Comparison of ENCODE assay signal across 16 cellular contexts in the genomic region with DNA sequence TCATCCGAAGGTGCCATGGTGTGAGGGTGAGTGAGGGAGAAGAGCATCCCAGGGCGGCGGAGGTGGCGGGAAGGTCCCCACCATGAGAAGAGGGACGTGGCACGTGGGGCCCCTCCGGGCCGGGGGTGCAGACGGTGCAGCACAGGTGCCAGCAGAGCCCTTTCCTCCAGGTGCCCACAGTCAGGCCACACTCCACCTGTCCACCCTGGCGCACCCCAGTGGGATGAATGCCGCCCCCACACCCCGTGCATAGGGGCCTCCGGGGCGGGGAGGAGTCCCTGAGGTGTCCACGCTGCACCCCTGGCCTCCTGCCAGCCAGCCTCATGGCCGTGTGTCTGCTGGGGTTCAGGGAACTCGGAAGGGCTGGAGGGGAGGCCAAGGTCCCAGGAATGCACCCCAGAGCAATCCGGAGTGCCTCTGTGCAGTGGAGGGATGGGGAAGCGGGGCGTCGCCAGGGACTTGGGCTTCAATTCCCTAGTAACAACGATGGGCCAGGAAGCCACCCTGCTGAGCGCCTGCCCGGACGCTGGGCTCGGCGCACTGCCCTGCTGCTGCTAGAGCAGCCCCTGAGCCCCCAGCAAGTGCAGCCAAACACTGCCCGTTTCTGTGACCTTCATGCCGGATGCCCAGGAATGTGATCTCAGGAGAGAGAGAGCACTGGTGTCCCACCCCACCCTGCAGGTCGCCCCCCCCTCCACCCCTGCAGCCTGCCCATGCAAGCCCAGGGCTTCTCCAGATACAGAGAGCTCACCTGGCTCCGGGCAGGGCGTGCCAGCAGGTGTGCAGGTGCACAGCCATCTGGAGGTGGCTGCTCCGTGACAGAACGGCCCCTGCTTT. TPM values are rescaled to one million over a fixed set of nuclear protein-coding genes. Genes with fewer than 3 reads are reported as not detected.
DNase-seq lines count a peak whose midpoint lies in the region; ATAC-seq and TF ChIP-seq lines count a peak whose summit lies in the region.
"Had no signal": no experiment of that assay in that cellular context is flagged by ENCODE, and none has a peak within 500 bp of the region (broad histone marks: within the 10 kb centered on the region; RNA-seq: fewer than 3 reads in every experiment).

No MANE protein-coding gene starts in this region.

- 45 to 61% (median 50%) methylated on average over 24 to 34 of the region's 34 CpGs for WGBS in stomach, 5 donors

- H3K4me3 ChIP-seq in stomach = no peak overlapping the region
- H3K4me3 ChIP-seq: body of pancreas, dorsolateral prefrontal cortex had no signal

- H3K27me3 Mint-ChIP-seq in activated CD8-positive, alpha-beta memory T cell treated with anti-CD3 and anti-CD28 coated beads, Interleukin-2, amount 10 ng/mL, durations not matched to agents 7 days and 5 days = no peaks in the 10 kb centered on the region
- H3K27me3 Mint-ChIP-seq: activated T-cell treated with anti-CD3 and anti-CD28 coated beads, Interleukin-2, amount 50 U/mL, for 24 hours; CD4-positive, alpha-beta T cell had no signal

- CTCF ChIA-PET in activated CD8-positive, alpha-beta memory T cell treated with anti-CD3 and anti-CD28 coated beads, Interleukin-2, amount 10 ng/mL, durations not matched to agents 7 days and 5 days (lab: Charles Lee) = interaction anchor here (0.6 to 6.1 kb wide), 4 partner anchors 8 to 131 kb away, joined by 3 to 51 read pairs (median 8); a partner anchor contains a TSS

- H3K9me3 ChIP-seq in stomach = no peaks in the 10 kb centered on the region
- H3K9me3 ChIP-seq: body of pancreas had no signal

- TF ChIP-seq POLR2A in stomach (IDR thresholded peaks at IDR 0.05) = no peak

- no peak for TF ChIP-seq CTCF in stomach (IDR thresholded peaks at IDR 0.05)

- peaks cover 0 to 32% (median 0%) of the 10 kb centered on the region in 3 donors for H3K27me3 ChIP-seq in stomach
- H3K27me3 ChIP-seq: body of pancreas had no signal

- H3K9me3 Mint-ChIP-seq in activated CD8-positive, alpha-beta memory T cell treated with anti-CD3 and anti-CD28 coated beads, Interleukin-2, amount 10 ng/mL, durations not matched to agents 7 days and 5 days (ENCODE audit: low read depth) = no peaks in the 10 kb centered on the region
- H3K9me3 Mint-ChIP-seq: activated naive CD4-positive, alpha-beta T cell treated with anti-CD3 and anti-CD28 coated beads, Interleukin-2, amount 50 U/mL, for 72 hours; activated T-cell treated with anti-CD3 and anti-CD28 coated beads, Interleukin-2, amount 50 U/mL, for 24 hours; CD4-positive, alpha-beta T cell; memory B cell had no signal

- H3K4me1 Mint-ChIP-seq in activated CD8-positive, alpha-beta memory T cell treated with anti-CD3 and anti-CD28 coated beads, Interleukin-2, amount 10 ng/mL, durations not matched to agents 7 days and 5 days = peaks cover 40% of the 10 kb centered on the region

- H3K36me3 Mint-ChIP-seq in activated CD8-positive, alpha-beta memory T cell treated with anti-CD3 and anti-CD28 coated beads, Interleukin-2, amount 10 ng/mL, durations not matched to agents 7 days and 5 days = peaks cover 2% of the 10 kb centered on the region
- H3K36me3 Mint-ChIP-seq: memory B cell had no signal

- H3K27ac Mint-ChIP-seq in activated CD8-positive, alpha-beta memory T cell treated with anti-CD3 and anti-CD28 coated beads, Interleukin-2, amount 10 ng/mL, durations not matched to agents 7 days and 5 days = peak overlapping the region; percentile 47
- H3K27ac Mint-ChIP-seq: activated naive CD4-positive, alpha-beta T cell treated with anti-CD3 and anti-CD28 coated beads, Interleukin-2, amount 50 U/mL, for 72 hours; activated T-cell treated with anti-CD3 and anti-CD28 coated beads, Interleukin-2, amount 50 U/mL, for 24 hours; CD4-positive, alpha-beta T cell; memory B cell had no signal

- intact Hi-C loops in stomach (cut with DNase I; ENCODE audit: low total_unique reads) = no loop called here
- intact Hi-C loops in posterior vena cava (cut with DNase I) = no loop called here

- no peak for DNase-seq in activated CD8-positive, alpha-beta memory T cell treated with anti-CD3 and anti-CD28 coated beads, Interleukin-2, amount 10 ng/mL, durations not matched to agents 7 days and 5 days
- DNase-seq in activated CD8-positive, alpha-beta memory T cell treated with anti-CD3 and anti-CD28 coated beads, Interleukin-2, amount 50 U/mL, for 48 hours = no peak
- DNase-seq in NCI-H2171 (lab: John Stamatoyannopoulos, UW) (peak; percentile 93), RPMI8226 (peak; percentile 96), stomach (peak; percentile 37), posterior vena cava (ENCODE audit: low spot score) (no peak), hypothalamus (lab: John Stamatoyannopoulos, UW) (no peak)
- DNase-seq in stimulated activated naive CD4-positive, alpha-beta T cell (lab: John Stamatoyannopoulos, UW) = no peak
- DNase-seq: activated CD4-positive, alpha-beta T cell treated with anti-CD3 and anti-CD28 coated beads, Interleukin-2, amount 50 U/mL, for 4 hours; activated T-cell treated with anti-CD3 and anti-CD28 coated beads, Interleukin-2, amount 50 U/mL, for 24 hours; body of pancreas; CD4-positive, alpha-beta T cell; dorsolateral prefrontal cortex had no signal

- ATAC-seq in activated CD8-positive, alpha-beta memory T cell treated with anti-CD3 and anti-CD28 coated beads, Interleukin-2, amount 10 ng/mL, durations not matched to agents 7 days and 5 days = no peak
- ATAC-seq: activated naive CD4-positive, alpha-beta T cell treated with anti-CD3 and anti-CD28 coated beads, Interleukin-2, amount 50 U/mL, for 72 hours; body of pancreas; esophagus mucosa had no signal

- no peaks in the 10 kb centered on the region for H3K36me3 ChIP-seq in stomach

- H3K27ac ChIP-seq in stomach = no peak overlapping the region
- H3K27ac ChIP-seq: body of pancreas had no signal

- no peak overlapping the region for H3K4me3 Mint-ChIP-seq in activated CD8-positive, alpha-beta memory T cell treated with anti-CD3 and anti-CD28 coated beads, Interleukin-2, amount 10 ng/mL, durations not matched to agents 7 days and 5 days
- H3K4me3 Mint-ChIP-seq: activated T-cell treated with anti-CD3 and anti-CD28 coated beads, Interleukin-2, amount 50 U/mL, for 24 hours; CD4-positive, alpha-beta T cell; memory B cell had no signal

- TF ChIP-seq EP300 in stomach (IDR thresholded peaks at IDR 0.05) = no peak

- peaks cover 37 to 67% (median 55%) of the 10 kb centered on the region in 4 donors for H3K4me1 ChIP-seq in stomach

RNA-seq across cellular contexts. Expression of a gene that starts 8.8 kb away (rescaled TPM):
- 1 to 10 TPM; 6.3 to 9.7 TPM for total RNA-seq in activated CD8-positive, alpha-beta memory T cell treated with anti-CD3 and anti-CD28 coated beads, Interleukin-2, amount 10 ng/mL, durations not matched to agents 7 days and 5 days
- total RNA-seq in stomach (10 to 100 TPM in 4 of 5 donors, 1 to 10 TPM in 1; 9.5 to 69.2 (median 16.1) TPM), posterior vena cava (10 to 100 TPM; 73.5 to 77.7 TPM)
- polyA plus RNA-seq in stomach = 1 to 10 TPM; 4.1 to 7.0 (median 6.6) TPM

RNA-seq across cellular contexts. Expression of a gene that starts 14.8 kb away (rescaled TPM):
- total RNA-seq in activated CD8-positive, alpha-beta memory T cell treated with anti-CD3 and anti-CD28 coated beads, Interleukin-2, amount 10 ng/mL, durations not matched to agents 7 days and 5 days = 10 to 100 TPM; 42.5 to 44.5 TPM
- 100 to 1,000 TPM in 1 of 5 donors, 10 to 100 TPM in 4; 17.4 to 105 (median 30.3) TPM for total RNA-seq in stomach
- 10 to 100 TPM; 15.6 to 19.4 (median 16.6) TPM for polyA plus RNA-seq in stomach
- total RNA-seq in posterior vena cava = 10 to 100 TPM; 25.0 to 29.1 TPM

Comparison
In these comparisons a context has a peak if more than half of its experiments do, and no peak if none do; other contexts are left out.
1. DNase-seq: peak in NCI-H2171 (single experiment), RPMI8226 (single experiment) and stomach (single experiment); none in activated CD8-positive, alpha-beta memory T cell treated with anti-CD3 and anti-CD28 coated beads, Interleukin-2, amount 10 ng/mL, durations not matched to agents 7 days and 5 days (single experiment), activated CD8-positive, alpha-beta memory T cell treated with anti-CD3 and anti-CD28 coated beads, Interleukin-2, amount 50 U/mL, for 48 hours (single experiment), stimulated activated naive CD4-positive, alpha-beta T cell (0 of 6), posterior vena cava (single experiment) and hypothalamus (0 of 51).